In the genomic region with DNA sequence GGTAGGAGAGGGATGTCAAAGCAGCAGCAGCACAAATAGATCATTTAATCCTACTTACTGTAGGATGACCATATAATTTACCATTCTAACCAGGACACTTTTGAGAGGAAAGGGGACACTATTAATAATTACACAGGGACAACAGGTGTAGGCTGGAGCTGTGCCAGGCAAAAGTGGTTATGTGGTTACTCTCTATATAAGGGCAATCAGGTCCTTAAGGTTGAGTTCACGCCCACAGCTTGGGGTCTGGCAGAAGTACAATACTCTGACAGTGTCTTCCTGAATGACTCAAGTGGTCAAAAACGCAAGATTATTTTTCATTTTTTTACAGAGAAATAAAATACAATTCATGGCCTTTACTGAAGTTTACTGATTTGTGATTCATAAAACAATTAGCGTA, we compare ENCODE assay signal across 10 cellular contexts. TPM values are rescaled to one million over a fixed set of nuclear protein-coding genes. Genes with fewer than 3 reads are reported as not detected.
DNase-seq lines count a peak whose midpoint lies in the region; ATAC-seq, FAIRE-seq and TF ChIP-seq lines count a peak whose summit lies in the region.
"Had no signal": no experiment of that assay in that cellular context is flagged by ENCODE, and none has a peak within 500 bp of the region (broad histone marks: within the 10 kb centered on the region; RNA-seq: fewer than 3 reads in every experiment).

No MANE protein-coding gene starts in this region.

- H3K4me3 Mint-ChIP-seq in brain: peak overlapping the region; percentile 51 to 98 (median 82)

- WGBS in small intestine, 3 donors: 10 to 42% (median 11%) methylated on average over 3 of the region's 3 CpGs

- H3K36me3 ChIP-seq in small intestine (ENCODE audit: control insufficient read depth in 2 of 2, insufficient read depth in 2 of 2, low read length in 2 of 2): no peaks in the 10 kb centered on the region
- H3K36me3 ChIP-seq: breast epithelium had no signal

- H3K9me3 ChIP-seq in small intestine (ENCODE audit: control insufficient read depth, low read depth): no peaks in the 10 kb centered on the region
- H3K9me3 ChIP-seq: breast epithelium had no signal

- ATAC-seq in GM21786 (IDR thresholded peaks at IDR 0.05; ENCODE audit: unreplicated experiment) (peak; percentile 29), HG03175 (IDR thresholded peaks at IDR 0.05; ENCODE audit: unreplicated experiment) (no peak)

- no peak overlapping the region for H3K27ac ChIP-seq in small intestine (ENCODE audit: low read depth in 1 of 2, low read length in 1 of 2)
- H3K27ac ChIP-seq: breast epithelium had no signal

- peaks cover 58% of the 10 kb centered on the region for H3K36me3 Mint-ChIP-seq in brain

- no peak overlapping the region for H3K4me3 ChIP-seq in small intestine (ENCODE audit: low read depth in 1 of 2, low read length in 2 of 2)
- H3K4me3 ChIP-seq: breast epithelium had no signal

- H3K4me1 Mint-ChIP-seq in brain: peaks cover 82% of the 10 kb centered on the region

- peaks cover 0 to 2% of the 10 kb centered on the region in 2 donors for H3K4me1 ChIP-seq in small intestine (ENCODE audit: control insufficient read depth in 2 of 2, insufficient read depth in 1 of 2, low read depth in 1 of 2, low read length in 1 of 2)

- DNase-seq in COLO668 (lab: John Stamatoyannopoulos, UW; ENCODE audit: unreplicated experiment) (peak; percentile 87), NCI-H69 (lab: John Stamatoyannopoulos, UW) (peak; percentile 64), small intestine (peak; percentile 79), T1000 (lab: John Stamatoyannopoulos, UW) (no peak), epidermal melanocyte (ENCODE audit: insufficient read length, low spot score) (no peak)

- FAIRE-seq in small intestine (lab: Jason Lieb, UNC): no peak
- FAIRE-seq: H1 had no signal

- no peaks in the 10 kb centered on the region for H3K27me3 ChIP-seq in small intestine (ENCODE audit: control insufficient read depth in 2 of 2, insufficient read depth in 2 of 2, low read length in 2 of 2)
- H3K27me3 ChIP-seq: breast epithelium had no signal

- no peak for TF ChIP-seq CTCF in brain (conservative IDR thresholded peaks at IDR 0.05)

- peaks cover 0 to 4% (median 0%) of the 10 kb centered on the region in 5 experiments for H3K9me3 Mint-ChIP-seq in brain

- peaks cover 14% of the 10 kb centered on the region for H3K27me3 Mint-ChIP-seq in brain

- peak overlapping the region in 1 of 5 experiments; percentile 52 for H3K27ac Mint-ChIP-seq in brain

RNA-seq across cellular contexts. Expression of a gene that starts 2.8 kb away (rescaled TPM):
- polyA plus RNA-seq in brain (ENCODE audit: insufficient read depth, low read depth, low replicate concordance) (61.5 TPM), small intestine (10 to 100 TPM in 1 of 3 donors, 1 to 10 TPM in 2; 4.3 to 16.4 (median 6.3) TPM)

RNA-seq across cellular contexts. Expression of a gene that starts 3.2 kb away (rescaled TPM):
- polyA plus RNA-seq in brain (ENCODE audit: insufficient read depth, low read depth, low replicate concordance) (7.8 TPM), small intestine (1 to 10 TPM; 3.5 to 7.5 (median 6.3) TPM)

Comparison
In these comparisons a context has a peak if more than half of its experiments do, and no peak if none do; other contexts are left out.
1. DNase-seq: peak in COLO668 (single experiment), NCI-H69 (single experiment) and small intestine (single experiment); none in T1000 (single experiment) and epidermal melanocyte (single experiment).